In genomic region chr12:113719911-113720591, GRCh38 we compare ENCODE assay signal across 22 cellular contexts.
A peak's percentile ranks its signal among the peaks of the same experiment; 100 is the strongest.
DNase-seq lines count a peak whose midpoint lies in the region; ATAC-seq, FAIRE-seq and TF ChIP-seq lines count a peak whose summit lies in the region.
"Had no signal": no experiment of that assay in that cellular context is flagged by ENCODE, and none has a peak within 500 bp of the region (broad histone marks: within the 10 kb centered on the region; RNA-seq: fewer than 3 reads in every experiment).

No MANE protein-coding gene starts in this region.

- TF ChIP-seq CTCF in HEK293 (tag by site-specific recombination; IDR thresholded peaks at IDR 0.05) (no peak), WTC11 (IDR thresholded peaks at IDR 0.05) (no peak)
- no peak for TF ChIP-seq CTCF in activated CD8-positive, alpha-beta T cell treated with anti-CD3 and anti-CD28 coated beads for 36 hours (IDR thresholded peaks at IDR 0.05)

- no peak for ATAC-seq in WTC11
- no peak for ATAC-seq in activated CD8-positive, alpha-beta T cell treated with anti-CD3 and anti-CD28 coated beads for 36 hours

- no peaks in the 10 kb centered on the region for H3K36me3 Mint-ChIP-seq in WTC11
- no peaks in the 10 kb centered on the region for H3K36me3 Mint-ChIP-seq in activated CD8-positive, alpha-beta T cell treated with anti-CD3 and anti-CD28 coated beads for 36 hours (ENCODE audit: low read depth)
- H3K36me3 Mint-ChIP-seq: CD4-positive, CD25-positive, alpha-beta regulatory T cell; CD8-positive, alpha-beta memory T cell; IgD-negative memory B cell had no signal

- DNase-seq in WTC11 (ENCODE audit: low spot score) (no peak), islet precursor cell (peak; percentile 45), NCI-H2171 treated with DMSO at 0.1 percent for 48 hours (lab: John Stamatoyannopoulos, UW) (no peak), mucosa of gallbladder (ENCODE audit: low spot score) (no peak), GM19239 (ENCODE audit: insufficient read length, low spot score) (no peak)
- DNase-seq in activated CD8-positive, alpha-beta T cell treated with anti-CD3 and anti-CD28 coated beads for 36 hours = no peak
- DNase-seq: ACHN; BE2C; C1 segment of cervical spinal cord; CD4-positive, CD25-positive, alpha-beta regulatory T cell; CD8-positive, alpha-beta memory T cell; DMS153; DMS79; GDM1; HCEC 1CT; HFFc6; KG1 had no signal

- H3K4me3 ChIP-seq in HEK293 (ENCODE audit: low read depth, low read length) = no peak overlapping the region

- H3K27ac Mint-ChIP-seq in WTC11 = no peak overlapping the region
- no peak overlapping the region for H3K27ac Mint-ChIP-seq in activated CD8-positive, alpha-beta T cell treated with anti-CD3 and anti-CD28 coated beads for 36 hours
- H3K27ac Mint-ChIP-seq: CD4-positive, CD25-positive, alpha-beta regulatory T cell; CD8-positive, alpha-beta memory T cell; HFFc6; IgD-negative memory B cell had no signal

- H3K9me3 ChIP-seq in HEK293 (ENCODE audit: control insufficient read depth, insufficient read depth, low read depth, low read length) = no peaks in the 10 kb centered on the region
- H3K9me3 ChIP-seq: BE2C had no signal

- no peaks in the 10 kb centered on the region for H3K9me3 Mint-ChIP-seq in WTC11
- no peaks in the 10 kb centered on the region for H3K9me3 Mint-ChIP-seq in activated CD8-positive, alpha-beta T cell treated with anti-CD3 and anti-CD28 coated beads for 36 hours
- H3K9me3 Mint-ChIP-seq: HFFc6, IgD-negative memory B cell had no signal

- H3K4me3 Mint-ChIP-seq in WTC11 = no peak overlapping the region
- no peak overlapping the region for H3K4me3 Mint-ChIP-seq in activated CD8-positive, alpha-beta T cell treated with anti-CD3 and anti-CD28 coated beads for 36 hours
- H3K4me3 Mint-ChIP-seq: CD4-positive, CD25-positive, alpha-beta regulatory T cell; CD8-positive, alpha-beta memory T cell; HFFc6 had no signal

- intact Hi-C loops in activated CD8-positive, alpha-beta T cell treated with anti-CD3 and anti-CD28 coated beads for 36 hours (cut with micrococcal nuclease) = no loop called here

- no peak for FAIRE-seq in GM19239 (lab: Jason Lieb, UNC)
- FAIRE-seq: A204.1, H54 had no signal

- POLR2A ChIA-PET in HEK293 (lab: Yijun Ruan, JAX) (no interaction called here), WTC11 (lab: Charles Lee) (no interaction called here)
- POLR2A ChIA-PET in activated CD8-positive, alpha-beta T cell treated with anti-CD3 and anti-CD28 coated beads for 36 hours (lab: Charles Lee) = no interaction called here

- no peaks in the 10 kb centered on the region for H3K4me1 ChIP-seq in HEK293 (ENCODE audit: control insufficient read depth, insufficient read depth, low read length)
- H3K4me1 ChIP-seq: BE2C had no signal

- H3K4me1 Mint-ChIP-seq in WTC11 = peaks cover 2% of the 10 kb centered on the region; the same call in 1 of the 2 replicates
- no peaks in the 10 kb centered on the region for H3K4me1 Mint-ChIP-seq in activated CD8-positive, alpha-beta T cell treated with anti-CD3 and anti-CD28 coated beads for 36 hours (ENCODE audit: low read depth)
- H3K4me1 Mint-ChIP-seq: CD8-positive, alpha-beta memory T cell; IgD-negative memory B cell had no signal

- CTCF ChIA-PET in HEK293 (lab: Yijun Ruan, JAX) (interaction anchor here (0.7 to 1.7 kb wide), 2 partner anchors 259 to 388 kb away, joined by 3 to 7 read pairs; no protein-coding TSS in a partner anchor), WTC11 (lab: Charles Lee) (interaction anchor here (3.6 kb wide), 1 partner anchor 258 kb away, joined by 15 read pairs; no protein-coding TSS in a partner anchor)
- CTCF ChIA-PET in activated CD8-positive, alpha-beta T cell treated with anti-CD3 and anti-CD28 coated beads for 36 hours (lab: Charles Lee) = no interaction called here

- H3K27ac ChIP-seq in HEK293 (ENCODE audit: extremely low read depth, low read depth, low read length) = no peak overlapping the region
- H3K27ac ChIP-seq: HL-60 had no signal

- H3K36me3 ChIP-seq in HEK293 (ENCODE audit: control insufficient read depth in 2 of 2, insufficient read depth in 1 of 2, low read length in 2 of 2) = no peaks in the 10 kb centered on the region
- H3K36me3 ChIP-seq: BE2C had no signal

- H3K27me3 Mint-ChIP-seq in WTC11 (ENCODE audit: low read depth) = peaks cover 5% of the 10 kb centered on the region
- H3K27me3 Mint-ChIP-seq in activated CD8-positive, alpha-beta T cell treated with anti-CD3 and anti-CD28 coated beads for 36 hours = no peaks in the 10 kb centered on the region

TF ChIP-seq in HEK293, 187 proteins besides CTCF, POLR2A, EP300 and RAD21:
- TF ChIP-seq ZNF768 (tag by site-specific recombination; IDR thresholded peaks at IDR 0.05) (0 out of 2 replicates have a peak, but pooled peaks have one; percentile 14), ZNF623 (tag by site-specific recombination; IDR thresholded peaks at IDR 0.05) (no peak), SETDB1 (IDR thresholded peaks at IDR 0.05; ENCODE audit: insufficient read length, low read length) (no peak), ZNF133 (tag by site-specific recombination; IDR thresholded peaks at IDR 0.05) (no peak)

TF ChIP-seq in WTC11, 78 proteins besides CTCF, POLR2A, EP300 and RAD21:
- TF ChIP-seq ATF1 (CRISPR knock-in tag; IDR thresholded peaks at IDR 0.05) = no peak
- TF ChIP-seq ZNF121 (CRISPR knock-in tag; IDR thresholded peaks at IDR 0.05) = peak; percentile 66
TF ChIP-seq in WTC11: peak in this region for 1.

Comparison
In these comparisons a context has a peak if more than half of its experiments do, and no peak if none do; other contexts are left out.
1. Of the 8 proteins assayed by ChIP-seq in both HEK293 and WTC11: peak only in HEK293: none; only in WTC11: ZNF121; in both: none; in neither: 7.